8 cellular contexts compared by ENCODE assay signal in genomic region chrX:12984629-12985303, GRCh38. TPM values are rescaled to one million over a fixed set of nuclear protein-coding genes. Genes with fewer than 3 reads are reported as not detected.
A peak's percentile ranks its signal among the peaks of the same experiment; 100 is the strongest.
DNase-seq lines count a peak whose midpoint lies in the region; ATAC-seq and TF ChIP-seq lines count a peak whose summit lies in the region.

No MANE protein-coding gene starts in this region.

- peaks cover 9% of the 10 kb centered on the region for H3K36me3 Mint-ChIP-seq in glutamatergic neuron (ENCODE audit: unreplicated experiment)

- no peak for TF ChIP-seq CTCF in glutamatergic neuron (IDR thresholded peaks at IDR 0.05; ENCODE audit: partially characterized antibody, unreplicated experiment)

- H3K4me1 Mint-ChIP-seq in glutamatergic neuron (ENCODE audit: low read depth, unreplicated experiment) = peaks cover 4% of the 10 kb centered on the region

- H3K4me3 Mint-ChIP-seq in glutamatergic neuron (ENCODE audit: unreplicated experiment) = no peak overlapping the region

- no peaks in the 10 kb centered on the region for H3K27me3 Mint-ChIP-seq in glutamatergic neuron (ENCODE audit: unreplicated experiment)

- peak overlapping the region; percentile 76 for H3K27ac Mint-ChIP-seq in glutamatergic neuron (ENCODE audit: unreplicated experiment)

- peak; percentile 36 for DNase-seq in HCEC 1CT
- peak; percentile 79 for DNase-seq in M059J (ENCODE audit: low read depth)
- peak; percentile 50 to 61 for DNase-seq in activated CD4-positive, alpha-beta T cell treated with anti-CD3 and anti-CD28 coated beads, Interleukin-2, amount 50 U/mL, for 48 hours
- DNase-seq in glutamatergic neuron = no peak
- no peak for DNase-seq in amniotic stem cell (lab: John Stamatoyannopoulos, UW)
- DNase-seq in islet precursor cell = no peak
- DNase-seq in NCI-H1436 (lab: John Stamatoyannopoulos, UW) = no peak

- ATAC-seq in GM18520 (IDR thresholded peaks at IDR 0.05; ENCODE audit: unreplicated experiment) = peak; percentile 63

- H3K9me3 Mint-ChIP-seq in glutamatergic neuron (ENCODE audit: unreplicated experiment) = peaks cover 6% of the 10 kb centered on the region

RNA-seq across cellular contexts. Expression of gene TMSB4X, which starts 9.9 kb away (rescaled TPM):
- 5,809 and 7,639 TPM in 2 replicates for total RNA-seq in M059J (2014; rRNA removed; shearing (Covaris generic))
- total RNA-seq in glutamatergic neuron (ENCODE audit: unreplicated experiment) = 4,532 TPM

RNA-seq across cellular contexts. Expression of gene FAM9C, which starts 59.7 kb away (rescaled TPM):
- total RNA-seq in M059J (2014; rRNA removed; shearing (Covaris generic)) = not detected in 2 replicates
- not detected for total RNA-seq in glutamatergic neuron (ENCODE audit: unreplicated experiment)

Comparison
In these comparisons a context has a peak if more than half of its experiments do, and no peak if none do; other contexts are left out.
1. DNase-seq: peak in HCEC 1CT (single experiment), M059J (single experiment) and activated CD4-positive, alpha-beta T cell treated with anti-CD3 and anti-CD28 coated beads, Interleukin-2, amount 50 U/mL, for 48 hours (2 of 2); none in glutamatergic neuron (single experiment), amniotic stem cell (single experiment), islet precursor cell (single experiment) and NCI-H1436 (single experiment).